18 cellular contexts compared by ENCODE assay signal in the genomic region with DNA sequence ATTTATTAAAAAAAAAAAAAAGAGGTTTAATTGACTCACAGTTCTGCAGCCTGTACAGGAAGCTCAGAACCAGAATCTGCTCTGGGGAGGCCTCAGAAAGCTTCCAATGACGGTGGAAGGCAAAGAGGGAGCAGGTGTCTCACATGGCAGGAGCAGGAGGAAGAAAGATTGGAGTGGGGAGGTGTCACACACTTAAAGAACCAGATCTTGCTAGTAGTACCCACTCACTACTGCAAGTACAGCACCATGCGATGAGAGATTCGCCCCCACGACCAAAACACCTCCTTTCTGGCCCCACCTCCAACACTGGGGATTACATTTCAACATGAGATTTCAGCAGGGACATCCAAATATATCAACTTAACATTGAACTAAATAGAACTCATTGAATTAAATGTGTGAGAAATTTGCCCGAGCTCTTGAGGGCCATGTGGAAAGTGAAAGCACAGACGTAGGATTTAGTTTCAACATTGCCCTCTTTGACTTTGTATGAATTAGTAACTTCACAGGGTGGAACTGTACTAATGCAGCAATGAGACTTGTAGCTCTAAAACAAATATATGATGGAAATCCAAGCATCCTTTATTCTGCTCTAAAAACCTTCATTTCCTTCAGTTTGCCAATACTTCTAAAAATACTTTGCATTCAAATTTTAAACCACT.
"Had no signal": no experiment of that assay in that cellular context is flagged by ENCODE, and none has a peak within 500 bp of the region (broad histone marks: within the 10 kb centered on the region; RNA-seq: fewer than 3 reads in every experiment).

No MANE protein-coding gene starts in this region.

- H3K4me3 ChIP-seq: lower lobe of right lung, prostate gland, right lobe of liver, smooth muscle cell, upper lobe of left lung had no signal

- H3K27ac Mint-ChIP-seq: immature natural killer cell, nephron progenitor cell had no signal

- H3K4me1 ChIP-seq: ascending aorta, lower lobe of right lung, prostate gland, upper lobe of left lung had no signal

- ATAC-seq: lower lobe of right lung; stimulated activated naive CD8-positive, alpha-beta T cell treated with anti-CD3 and anti-CD28 coated beads, Interleukin-15, Interleukin-2, amounts not matched to agents 100 U/mL and 50 U/mL, for 24 hours had no signal

- H3K4me1 Mint-ChIP-seq: immature natural killer cell, nephron progenitor cell had no signal

- H3K27me3 ChIP-seq: ascending aorta, right lobe of liver, upper lobe of left lung had no signal

- H3K9me3 Mint-ChIP-seq: nephron progenitor cell had no signal

- H3K4me2 ChIP-seq: smooth muscle cell had no signal

- DNase-seq: activated CD4-positive, CD25-positive, alpha-beta regulatory T cell treated with anti-CD3 and anti-CD28 coated beads, Interleukin-2, amount 50 U/mL, for 72 hours; activated naive CD4-positive, alpha-beta T cell; dermis blood vessel endothelial cell; foreskin melanocyte; immature natural killer cell; lower lobe of right lung; nephron progenitor cell; occipital lobe; right lobe of liver; stimulated activated CD4-positive, alpha-beta T cell treated with anti-CD3 and anti-CD28 coated beads, Interleukin-4, amount 100 ng/mL, for 4 hours; stimulated activated CD8-positive, alpha-beta memory T cell treated with anti-CD3 and anti-CD28 coated beads, Interleukin-4, amount 100 ng/mL, for 48 hours; stimulated activated naive CD8-positive, alpha-beta T cell treated with anti-CD3 and anti-CD28 coated beads, Interleukin-15, Interleukin-2, amounts not matched to agents 100 U/mL and 50 U/mL, for 24 hours; T-helper 9 cell; upper lobe of left lung had no signal

- H3K36me3 Mint-ChIP-seq: immature natural killer cell had no signal

- H3K9me3 ChIP-seq: ascending aorta, lower lobe of right lung, prostate gland, right lobe of liver, upper lobe of left lung had no signal

- H3K27ac ChIP-seq: ascending aorta, epithelial cell of prostate, lower lobe of right lung, prostate gland, right lobe of liver, upper lobe of left lung had no signal

- H3K36me3 ChIP-seq: ascending aorta, lower lobe of right lung, prostate gland, right lobe of liver, upper lobe of left lung had no signal

- H3K4me3 Mint-ChIP-seq: immature natural killer cell, nephron progenitor cell had no signal
